23 cellular contexts compared by ENCODE assay signal in genomic region chr15:69983696-69984265, GRCh38.
A peak's percentile ranks its signal among the peaks of the same experiment; 100 is the strongest.
DNase-seq lines count a peak whose midpoint lies in the region; ATAC-seq, FAIRE-seq and TF ChIP-seq lines count a peak whose summit lies in the region.
"Had no signal": no experiment of that assay in that cellular context is flagged by ENCODE, and none has a peak within 500 bp of the region (broad histone marks: within the 10 kb centered on the region; RNA-seq: fewer than 3 reads in every experiment).

No MANE protein-coding gene starts in this region.

- no peak overlapping the region for H3K27ac Mint-ChIP-seq in WTC11
- H3K27ac Mint-ChIP-seq: activated naive CD4-positive, alpha-beta T cell treated with anti-CD3 and anti-CD28 coated beads, Interleukin-2, amount 50 U/mL, for 24 hours; activated T-helper 1 cell treated with anti-CD3 and anti-CD28 coated beads, Interleukin-12 subunit alpha, Interleukin-12 subunit beta, Interleukin-2, Interleukin-4 antibody, amounts not matched to agents 30 ng/mL and 10 ng/mL and 1 ng/mL, durations not matched to agents 14 hours and 24 hours and 36 hours; memory B cell; stimulated activated naive B cell treated with anti-CD40 and anti-IgM and Interleukin-4, amounts not matched to agents 10 μg/mL and 1 μg/mL and 100 μg/mL, for 72 hours; T-helper 1 cell treated with Interleukin-12 subunit alpha and Interleukin-12 subunit beta and Interleukin-4 antibody, amounts not matched to agents 30 μg/mL and 1 μg/mL, for 36 hours had no signal

- no peaks in the 10 kb centered on the region for H3K9me2 ChIP-seq in PC-9 (ENCODE audit: insufficient read depth)

- TF ChIP-seq CTCF in PC-9 (conservative IDR thresholded peaks at IDR 0.05): no peak
- no peak for TF ChIP-seq CTCF in bronchial epithelial cell (IDR thresholded peaks at IDR 0.05; ENCODE audit: insufficient read depth, low read length, severe bottlenecking)
- TF ChIP-seq CTCF in body of pancreas (IDR thresholded peaks at IDR 0.05): no peak
- TF ChIP-seq CTCF in WTC11 (IDR thresholded peaks at IDR 0.05): no peak

- BruUV-seq in PC-9 (replicated peaks; lab: Mats Ljungman, UMichigan): no TSS peak

- no peaks in the 10 kb centered on the region for H4K20me1 ChIP-seq in PC-9 (ENCODE audit: insufficient read depth)

- peak; percentile 58 for DNase-seq in cardiac septum (ENCODE audit: low spot score)
- no peak for DNase-seq in Right ventricle myocardium superior
- peak; percentile 13 to 47 for DNase-seq in PC-9
- peak; percentile 58 for DNase-seq in bronchial epithelial cell (ENCODE audit: low read depth)
- DNase-seq in activated gamma-delta T cell (lab: John Stamatoyannopoulos, UW): no peak
- DNase-seq in body of pancreas: no peak
- no peak for DNase-seq in WTC11 (ENCODE audit: low spot score)
- DNase-seq in stimulated activated naive CD4-positive, alpha-beta T cell treated with Interleukin-2 at 50 U/mL for 16 hours (lab: John Stamatoyannopoulos, UW): no peak
- DNase-seq: activated CD4-positive, alpha-beta T cell treated with anti-CD3 and anti-CD28 coated beads for 48 hours; Caco-2; esophagus squamous epithelium; NCI-H187 treated with DMSO at 0.1 percent for 48 hours; NCI-H82; SJCRH30; stimulated activated CD4-positive, alpha-beta T cell treated with anti-CD3 and anti-CD28 coated beads, Interleukin-2, amount 100 ng/mL, for 48 hours; stimulated activated naive B cell treated with anti-CD40 and anti-IgM and Interleukin-4, amounts not matched to agents 10 μg/mL and 1 μg/mL and 100 μg/mL, for 72 hours had no signal

- H3K4me1 ChIP-seq in PC-9 (replicated peaks; ENCODE audit: insufficient read depth): peaks cover 14% of the 10 kb centered on the region; the same call in 1 of the 2 replicates
- H3K4me1 ChIP-seq in body of pancreas: peaks cover 4% of the 10 kb centered on the region
- H3K4me1 ChIP-seq: Caco-2, esophagus squamous epithelium had no signal

- CTCF ChIA-PET in PC-9 (lab: Charles Lee) (interaction anchor here (1.0 kb wide), 1 partner anchor 130 kb away, joined by 3 read pairs; no protein-coding TSS in a partner anchor), WTC11 (lab: Charles Lee) (interaction anchor here (1.9 kb wide), 1 partner anchor 51 kb away, joined by 4 read pairs; no protein-coding TSS in a partner anchor)

- H3K4me1 Mint-ChIP-seq in WTC11: peaks cover 22% of the 10 kb centered on the region
- H3K4me1 Mint-ChIP-seq: activated naive CD4-positive, alpha-beta T cell treated with anti-CD3 and anti-CD28 coated beads, Interleukin-2, amount 50 U/mL, for 24 hours had no signal

- H3K9me3 Mint-ChIP-seq in WTC11: no peaks in the 10 kb centered on the region
- H3K9me3 Mint-ChIP-seq: activated naive CD4-positive, alpha-beta T cell treated with anti-CD3 and anti-CD28 coated beads, Interleukin-2, amount 50 U/mL, for 24 hours; activated T-helper 1 cell treated with anti-CD3 and anti-CD28 coated beads, Interleukin-12 subunit alpha, Interleukin-12 subunit beta, Interleukin-2, Interleukin-4 antibody, amounts not matched to agents 30 ng/mL and 10 ng/mL and 1 ng/mL, durations not matched to agents 14 hours and 24 hours and 36 hours; memory B cell; T-helper 1 cell treated with Interleukin-12 subunit alpha and Interleukin-12 subunit beta and Interleukin-4 antibody, amounts not matched to agents 30 μg/mL and 1 μg/mL, for 36 hours had no signal

- H3K79me2 ChIP-seq in PC-9 (ENCODE audit: low read depth): no peaks in the 10 kb centered on the region

- H3K27ac ChIP-seq in PC-9 (no peak overlapping the region), body of pancreas (no peak overlapping the region)
- H3K27ac ChIP-seq: esophagus squamous epithelium, SJCRH30, thoracic aorta had no signal

- no peaks in the 10 kb centered on the region for H3K36me3 ChIP-seq in PC-9 (ENCODE audit: low read depth)
- H3K36me3 ChIP-seq in bronchial epithelial cell (ENCODE audit: control insufficient read depth, insufficient read depth, low read length): no peaks in the 10 kb centered on the region
- no peaks in the 10 kb centered on the region for H3K36me3 ChIP-seq in body of pancreas (replicated peaks in 1 of 2; ENCODE audit: insufficient read depth in 1 of 2, low read depth in 2 of 2)
- H3K36me3 ChIP-seq: esophagus squamous epithelium, SJCRH30, thoracic aorta had no signal

- H3K4me3 ChIP-seq in PC-9 (no peak overlapping the region), bronchial epithelial cell (ENCODE audit: low read depth, low read length) (no peak overlapping the region), body of pancreas (no peak overlapping the region)
- H3K4me3 ChIP-seq: esophagus squamous epithelium, K562, SJCRH30, thoracic aorta had no signal

- H3K27me3 Mint-ChIP-seq in WTC11 (ENCODE audit: low read depth): no peaks in the 10 kb centered on the region
- H3K27me3 Mint-ChIP-seq: memory B cell had no signal

- ATAC-seq in Right ventricle myocardium superior (ENCODE audit: poor library complexity) (no peak), body of pancreas (no peak), WTC11 (no peak)
- ATAC-seq: K562; stimulated activated naive B cell treated with anti-CD40 and anti-IgM and Interleukin-4, amounts not matched to agents 10 μg/mL and 1 μg/mL and 100 μg/mL, for 72 hours had no signal

- WGBS in body of pancreas, 2 donors: 76 to 82% methylated on average over 5 to 6 of the region's 7 CpGs

- no peaks in the 10 kb centered on the region for H3K36me3 Mint-ChIP-seq in WTC11
- H3K36me3 Mint-ChIP-seq: activated naive CD4-positive, alpha-beta T cell treated with anti-CD3 and anti-CD28 coated beads, Interleukin-2, amount 50 U/mL, for 24 hours; memory B cell; stimulated activated naive B cell treated with anti-CD40 and anti-IgM and Interleukin-4, amounts not matched to agents 10 μg/mL and 1 μg/mL and 100 μg/mL, for 72 hours had no signal

- no peaks in the 10 kb centered on the region; the same call in 1 of the 2 replicates for H3F3A ChIP-seq in PC-9 (ENCODE audit: insufficient read depth, low read depth)

- FAIRE-seq in bronchial epithelial cell (lab: Jason Lieb, UNC): no peak
- FAIRE-seq: A204.1, K562 had no signal

- H3K9me3 ChIP-seq in PC-9 (ENCODE audit: insufficient read depth, low read depth): no peaks in the 10 kb centered on the region
- no peaks in the 10 kb centered on the region for H3K9me3 ChIP-seq in body of pancreas
- H3K9me3 ChIP-seq: Caco-2, esophagus squamous epithelium, SJCRH30, thoracic aorta had no signal

- POLR2A ChIA-PET in PC-9 (lab: Charles Lee; ENCODE audit: unreplicated experiment): interaction anchor here (0.6 kb wide), 1 partner anchor 190 kb away, joined by 4 read pairs; no protein-coding TSS in a partner anchor
- POLR2A ChIA-PET in WTC11 (lab: Charles Lee): no interaction called here

- TF ChIP-seq POLR2A in body of pancreas (IDR thresholded peaks at IDR 0.05): no peak

- no peak overlapping the region for H3K4me3 Mint-ChIP-seq in WTC11
- H3K4me3 Mint-ChIP-seq: activated naive CD4-positive, alpha-beta T cell treated with anti-CD3 and anti-CD28 coated beads, Interleukin-2, amount 50 U/mL, for 24 hours; activated T-helper 1 cell treated with anti-CD3 and anti-CD28 coated beads, Interleukin-12 subunit alpha, Interleukin-12 subunit beta, Interleukin-2, Interleukin-4 antibody, amounts not matched to agents 30 ng/mL and 10 ng/mL and 1 ng/mL, durations not matched to agents 14 hours and 24 hours and 36 hours; memory B cell; stimulated activated naive B cell treated with anti-CD40 and anti-IgM and Interleukin-4, amounts not matched to agents 10 μg/mL and 1 μg/mL and 100 μg/mL, for 72 hours; T-helper 1 cell treated with Interleukin-12 subunit alpha and Interleukin-12 subunit beta and Interleukin-4 antibody, amounts not matched to agents 30 μg/mL and 1 μg/mL, for 36 hours had no signal

- no peaks in the 10 kb centered on the region for H3K27me3 ChIP-seq in PC-9 (ENCODE audit: insufficient read depth, low read depth)
- peaks cover 18% of the 10 kb centered on the region for H3K27me3 ChIP-seq in bronchial epithelial cell (ENCODE audit: control insufficient read depth, insufficient read depth, low read length)
- H3K27me3 ChIP-seq in body of pancreas: no peaks in the 10 kb centered on the region

- H3K4me2 ChIP-seq in PC-9: no peak overlapping the region

- no peak overlapping the region for H2AFZ ChIP-seq in PC-9

- intact Hi-C loops in cardiac septum (cut with DNase I): no loop called here
- intact Hi-C loops in Right ventricle myocardium superior (cut with DNase I): no loop called here
- intact Hi-C loops in PC-9 (cut with micrococcal nuclease; ENCODE audit: unreplicated experiment): no loop called here
- intact Hi-C loops in body of pancreas (cut with DNase I): no loop called here

TF ChIP-seq in WTC11, 78 proteins besides CTCF, POLR2A, EP300 and RAD21:
- TF ChIP-seq TEAD4 (CRISPR knock-in tag; IDR thresholded peaks at IDR 0.05): no peak
- no peak for TF ChIP-seq ELF4 (CRISPR knock-in tag; IDR thresholded peaks at IDR 0.05; ENCODE audit: low read depth)

Comparison
In these comparisons a context has a peak if more than half of its experiments do, and no peak if none do; other contexts are left out.
1. DNase-seq: peak in cardiac septum (single experiment), PC-9 (2 of 2) and bronchial epithelial cell (single experiment); none in Right ventricle myocardium superior (single experiment), activated gamma-delta T cell (single experiment), body of pancreas (0 of 4), WTC11 (single experiment) and stimulated activated naive CD4-positive, alpha-beta T cell treated with Interleukin-2 at 50 U/mL for 16 hours (single experiment).